Comparison of ENCODE assay signal across 2 cellular contexts in genomic region chr10:115355162-115355760, GRCh38.
TF ChIP-seq lines count a peak whose summit lies in the region.

No MANE protein-coding gene starts in this region.

TF ChIP-seq in A549, 52 proteins besides CTCF, POLR2A, EP300 and RAD21 (continued from another document):
- TF ChIP-seq BCL3 (IDR thresholded peaks at IDR 0.05) = no peak

TF ChIP-seq in HEK293, 187 proteins besides CTCF, POLR2A, EP300 and RAD21 (continued from another document):
- TF ChIP-seq, protein P1, sequence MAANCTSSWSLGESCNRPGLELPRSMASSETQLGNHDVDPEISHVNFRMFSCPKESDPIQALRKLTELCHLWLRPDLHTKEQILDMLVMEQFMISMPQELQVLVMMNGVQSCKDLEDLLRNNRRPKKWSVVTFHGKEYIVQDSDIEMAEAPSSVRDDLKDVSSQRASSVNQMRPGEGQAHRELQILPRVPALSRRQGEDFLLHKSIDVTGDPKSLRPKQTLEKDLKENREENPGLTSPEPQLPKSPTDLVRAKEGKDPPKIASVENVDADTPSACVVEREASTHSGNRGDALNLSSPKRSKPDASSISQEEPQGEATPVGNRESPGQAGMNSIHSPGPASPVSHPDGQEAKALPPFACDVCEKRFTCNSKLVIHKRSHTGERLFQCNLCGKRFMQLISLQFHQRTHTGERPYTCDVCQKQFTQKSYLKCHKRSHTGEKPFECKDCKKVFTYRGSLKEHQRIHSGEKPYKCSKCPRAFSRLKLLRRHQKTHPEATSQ (tag by site-specific recombination; IDR thresholded peaks at IDR 0.05) = no peak
- TF ChIP-seq ZBTB8A (tag by site-specific recombination; IDR thresholded peaks at IDR 0.05) (no peak), ZNF660 (tag by site-specific recombination; IDR thresholded peaks at IDR 0.05) (0 out of 2 replicates have a peak, but pooled peaks have one; percentile 39), ZNF654 (tag by site-specific recombination; IDR thresholded peaks at IDR 0.05; ENCODE audit: low read depth) (peak; percentile 96), ZNF513 (tag by site-specific recombination; IDR thresholded peaks at IDR 0.05) (no peak), PRDM1 (tag by site-specific recombination; IDR thresholded peaks at IDR 0.05) (peak; percentile 77), ZBTB17 (tag by site-specific recombination; IDR thresholded peaks at IDR 0.05) (no peak)
TF ChIP-seq in HEK293: peak in this region for 4.
